21 cellular contexts compared by ENCODE assay signal in the genomic region with DNA sequence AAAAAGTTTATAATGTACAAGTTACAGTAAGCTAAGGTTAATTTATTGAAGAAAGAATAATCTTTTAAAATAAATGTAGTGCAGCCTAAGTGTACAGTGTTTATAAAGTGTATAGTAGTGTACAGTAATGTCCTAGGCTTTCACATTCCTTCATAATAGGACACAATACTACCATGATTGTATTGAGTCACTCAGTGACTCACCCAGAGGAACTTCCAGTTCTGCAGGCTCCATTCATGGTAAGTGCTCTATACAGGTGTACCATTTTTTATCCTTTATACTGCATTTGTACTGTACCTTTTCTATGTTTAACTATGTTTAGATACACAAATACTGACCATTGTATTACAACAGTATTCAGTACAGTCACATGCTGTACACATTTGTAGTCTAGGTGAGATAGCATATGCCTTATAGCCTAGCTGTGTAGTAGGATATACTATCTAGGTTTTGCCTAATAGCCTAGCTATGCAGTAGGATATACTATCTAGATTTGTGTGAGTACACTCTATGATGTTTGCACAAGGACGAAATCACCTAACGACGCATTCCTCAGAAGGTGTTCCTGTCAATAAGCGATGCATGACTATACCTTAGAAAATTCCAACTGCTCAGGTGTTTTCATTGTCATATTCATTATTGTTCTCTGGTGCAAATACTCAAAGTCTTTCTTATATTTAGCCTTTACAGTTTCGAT. TPM values are rescaled to one million over a fixed set of nuclear protein-coding genes. Genes with fewer than 3 reads are reported as not detected.
DNase-seq lines count a peak whose midpoint lies in the region; ATAC-seq and TF ChIP-seq lines count a peak whose summit lies in the region.
"Had no signal": no experiment of that assay in that cellular context is flagged by ENCODE, and none has a peak within 500 bp of the region (broad histone marks: within the 10 kb centered on the region; RNA-seq: fewer than 3 reads in every experiment).

No MANE protein-coding gene starts in this region.

- 0 out of 2 replicates have a peak, but pooled peaks have one; percentile 46 for ATAC-seq in IMR-90 (ENCODE audit: low read depth)
- ATAC-seq in left lung, result peak; percentile 86
- no peak for ATAC-seq in omental fat pad (ENCODE audit: low FRiP score)
- no peak for ATAC-seq in T-helper 17 cell
- ATAC-seq: right lobe of liver had no signal

- H2AK5ac ChIP-seq in IMR-90 (ENCODE audit: low read depth, low read length), result no peak overlapping the region

- no peak overlapping the region for H3K27ac Mint-ChIP-seq in activated T-helper 2 cell treated with anti-CD3 and anti-CD28 coated beads, Interferon-gamma antibody, Interleukin-2, Interleukin-4, amounts not matched to agents 10 μg/mL and 5 μg/mL and 100 μg/mL, durations not matched to agents 14 hours and 24 hours and 36 hours
- no peak overlapping the region for H3K27ac Mint-ChIP-seq in T-helper 17 cell
- H3K27ac Mint-ChIP-seq: activated CD4-positive, alpha-beta T cell treated with anti-CD3 and anti-CD28 coated beads, Interleukin-2, amount 10 ng/mL, durations not matched to agents 24 days and 14 days; activated naive CD8-positive, alpha-beta T cell treated with anti-CD3 and anti-CD28 coated beads, Interleukin-2, amount 10 ng/mL, durations not matched to agents 7 days and 5 days; endodermal cell had no signal

- H4K8ac ChIP-seq in IMR-90 (ENCODE audit: low read depth in 2 of 2, low read length in 2 of 2), result no peak overlapping the region

- dilution Hi-C loops in IMR-90 (cut with HindIII; ENCODE audit: low sequenced_read_pairs, unreplicated experiment), result no loop called here

- CTCF ChIA-PET in IMR-90 (lab: Yijun Ruan, JAX), result interaction anchor here (1.2 kb wide), 1 partner anchor 21 kb away, joined by 3 read pairs; no protein-coding TSS in a partner anchor

- in situ Hi-C loops in IMR-90 (cut with MboI; ENCODE audit: low sequenced_read_pairs), result no loop called here

- no peaks in the 10 kb centered on the region for H3K36me3 Mint-ChIP-seq in activated T-helper 2 cell treated with anti-CD3 and anti-CD28 coated beads, Interferon-gamma antibody, Interleukin-2, Interleukin-4, amounts not matched to agents 10 μg/mL and 5 μg/mL and 100 μg/mL, durations not matched to agents 14 hours and 24 hours and 36 hours (ENCODE audit: low read depth)
- H3K36me3 Mint-ChIP-seq in T-helper 17 cell (ENCODE audit: low read depth), result no peaks in the 10 kb centered on the region
- H3K36me3 Mint-ChIP-seq: activated naive CD8-positive, alpha-beta T cell treated with anti-CD3 and anti-CD28 coated beads, Interleukin-2, amount 10 ng/mL, durations not matched to agents 7 days and 5 days had no signal

- no peak overlapping the region for H2BK15ac ChIP-seq in IMR-90 (ENCODE audit: low read depth, low read length)

- no peak overlapping the region for H3K23ac ChIP-seq in IMR-90 (ENCODE audit: low read depth, low read length)

- no peak overlapping the region for H3K56ac ChIP-seq in IMR-90 (ENCODE audit: extremely low read depth, insufficient read depth, low read length)

- no TSS peak for BruUV-seq in IMR-90 (replicated peaks; lab: Mats Ljungman, UMichigan)

- no peak overlapping the region for H2AFZ ChIP-seq in IMR-90 (replicated peaks; ENCODE audit: low read length, poor library complexity)

- no peaks in the 10 kb centered on the region for H3K9me3 ChIP-seq in IMR-90 (ENCODE audit: control insufficient read depth, insufficient read depth, low read length)
- H3K9me3 ChIP-seq in left lung, result no peaks in the 10 kb centered on the region
- H3K9me3 ChIP-seq in T-helper 17 cell (ENCODE audit: control insufficient read depth, low read length, poor library complexity, severe bottlenecking), result no peaks in the 10 kb centered on the region
- H3K9me3 ChIP-seq: right lobe of liver had no signal

- no peaks in the 10 kb centered on the region for H4K20me1 ChIP-seq in IMR-90 (ENCODE audit: insufficient read depth, low read length)

- H3K27ac ChIP-seq in IMR-90 (ENCODE audit: insufficient read depth, low read length) (no peak overlapping the region), left lung (no peak overlapping the region)
- H3K27ac ChIP-seq: right lobe of liver had no signal

- no peak overlapping the region for H3K18ac ChIP-seq in IMR-90 (ENCODE audit: low read depth, low read length)

- no peak overlapping the region for H3K4me3 Mint-ChIP-seq in activated T-helper 2 cell treated with anti-CD3 and anti-CD28 coated beads, Interferon-gamma antibody, Interleukin-2, Interleukin-4, amounts not matched to agents 10 μg/mL and 5 μg/mL and 100 μg/mL, durations not matched to agents 14 hours and 24 hours and 36 hours (ENCODE audit: low read depth)
- H3K4me3 Mint-ChIP-seq in T-helper 17 cell, result no peak overlapping the region
- H3K4me3 Mint-ChIP-seq: activated CD4-positive, alpha-beta T cell treated with anti-CD3 and anti-CD28 coated beads, Interleukin-2, amount 10 ng/mL, durations not matched to agents 24 days and 14 days; activated naive CD8-positive, alpha-beta T cell treated with anti-CD3 and anti-CD28 coated beads, Interleukin-2, amount 10 ng/mL, durations not matched to agents 7 days and 5 days; endodermal cell had no signal

- H3K27me3 ChIP-seq in IMR-90 (ENCODE audit: control insufficient read depth, insufficient read depth, low read length) (peaks cover 6% of the 10 kb centered on the region), left lung (peaks cover 0 to 3% of the 10 kb centered on the region in 2 donors)

- no peak overlapping the region for H2BK120ac ChIP-seq in IMR-90 (ENCODE audit: low read depth, low read length)

- H3K4ac ChIP-seq in IMR-90 (ENCODE audit: low read depth, low read length), result no peak overlapping the region

- H3K4me1 ChIP-seq in IMR-90 (ENCODE audit: control insufficient read depth, insufficient read depth, low read length) (no peaks in the 10 kb centered on the region), left lung (no peaks in the 10 kb centered on the region)
- H3K4me1 ChIP-seq: right lobe of liver had no signal

- no peak overlapping the region for H2BK5ac ChIP-seq in IMR-90 (ENCODE audit: low read depth, low read length, poor library complexity, severe bottlenecking)

- POLR2A ChIA-PET in IMR-90 (lab: Charles Lee; ENCODE audit: unreplicated experiment), result no interaction called here

- no peak overlapping the region for H4K91ac ChIP-seq in IMR-90 (ENCODE audit: insufficient read depth, low read depth, low read length)

- H3K27me3 Mint-ChIP-seq in activated T-helper 2 cell treated with anti-CD3 and anti-CD28 coated beads, Interferon-gamma antibody, Interleukin-2, Interleukin-4, amounts not matched to agents 10 μg/mL and 5 μg/mL and 100 μg/mL, durations not matched to agents 14 hours and 24 hours and 36 hours (ENCODE audit: low read depth), result peaks cover 49% of the 10 kb centered on the region
- no peaks in the 10 kb centered on the region for H3K27me3 Mint-ChIP-seq in T-helper 17 cell

- no peak overlapping the region for H4K5ac ChIP-seq in IMR-90 (ENCODE audit: low read depth, low read length)

- H3K9me3 Mint-ChIP-seq in activated T-helper 2 cell treated with anti-CD3 and anti-CD28 coated beads, Interferon-gamma antibody, Interleukin-2, Interleukin-4, amounts not matched to agents 10 μg/mL and 5 μg/mL and 100 μg/mL, durations not matched to agents 14 hours and 24 hours and 36 hours, result no peaks in the 10 kb centered on the region
- H3K9me3 Mint-ChIP-seq: activated CD4-positive, alpha-beta T cell treated with anti-CD3 and anti-CD28 coated beads, Interleukin-2, amount 10 ng/mL, durations not matched to agents 24 days and 14 days; activated naive CD8-positive, alpha-beta T cell treated with anti-CD3 and anti-CD28 coated beads, Interleukin-2, amount 10 ng/mL, durations not matched to agents 7 days and 5 days had no signal

- no peak overlapping the region for H3K4me3 ChIP-seq in IMR-90 (ENCODE audit: insufficient read depth, low read depth, low read length)
- no peak overlapping the region for H3K4me3 ChIP-seq in left lung
- H3K4me3 ChIP-seq: right lobe of liver had no signal

- peak; percentile 35 for DNase-seq in EH (ENCODE audit: low read depth)
- DNase-seq in IMR-90, result peak; percentile 29
- peak; percentile 16 for DNase-seq in amniotic epithelial cell (ENCODE audit: low read depth)
- DNase-seq in left lung, result no peak
- DNase-seq in omental fat pad (ENCODE audit: low spot score), result no peak
- DNase-seq in NCI-H82 (lab: John Stamatoyannopoulos, UW), result no peak
- DNase-seq in activated T-helper 2 cell treated with anti-CD3 and anti-CD28 coated beads, Interferon-gamma antibody, Interleukin-2, Interleukin-4, amounts not matched to agents 10 μg/mL and 5 μg/mL and 100 μg/mL, durations not matched to agents 14 hours and 24 hours and 36 hours (ENCODE audit: low spot score), result no peak
- DNase-seq in T-helper 17 cell, result no peak
- DNase-seq: activated CD4-positive, alpha-beta T cell treated with anti-CD3 and anti-CD28 coated beads, Interleukin-2, amount 10 ng/mL, durations not matched to agents 24 days and 14 days; activated naive CD8-positive, alpha-beta T cell treated with anti-CD3 and anti-CD28 coated beads, Interleukin-2, amount 10 ng/mL, durations not matched to agents 7 days and 5 days; activated T-cell treated with anti-CD3 and anti-CD28 coated beads for 4 hours; central memory CD4-positive, alpha-beta T cell; endodermal cell; foreskin melanocyte; MM.1S; NCI-H2107; NCI-H774; right lobe of liver; stimulated activated CD4-positive, alpha-beta T cell treated with anti-CD3 and anti-CD28 coated beads, Interleukin-4, amount 100 ng/mL, for 24 hours; T1000 had no signal

- TF ChIP-seq CTCF in IMR-90 (conservative IDR thresholded peaks at IDR 0.05; ENCODE audit: low read depth, low read length), result no peak
- TF ChIP-seq CTCF in left lung (IDR thresholded peaks at IDR 0.05), result no peak
- no peak for TF ChIP-seq CTCF in omental fat pad (IDR thresholded peaks at IDR 0.05)

- H3K4me2 ChIP-seq in IMR-90 (ENCODE audit: low read depth, low read length), result no peak overlapping the region

- no peak overlapping the region for H2BK20ac ChIP-seq in IMR-90 (ENCODE audit: low read depth, low read length)

- H3K4me1 Mint-ChIP-seq in activated T-helper 2 cell treated with anti-CD3 and anti-CD28 coated beads, Interferon-gamma antibody, Interleukin-2, Interleukin-4, amounts not matched to agents 10 μg/mL and 5 μg/mL and 100 μg/mL, durations not matched to agents 14 hours and 24 hours and 36 hours (ENCODE audit: low read depth), result no peaks in the 10 kb centered on the region
- no peaks in the 10 kb centered on the region for H3K4me1 Mint-ChIP-seq in T-helper 17 cell
- H3K4me1 Mint-ChIP-seq: activated CD4-positive, alpha-beta T cell treated with anti-CD3 and anti-CD28 coated beads, Interleukin-2, amount 10 ng/mL, durations not matched to agents 24 days and 14 days; endodermal cell had no signal

- no peak for TF ChIP-seq POLR2A in IMR-90 (IDR thresholded peaks at IDR 0.05; ENCODE audit: low read depth, low read length)

- no peak overlapping the region for H3K9ac ChIP-seq in IMR-90 (ENCODE audit: low read depth, low read length)

- H3K79me1 ChIP-seq in IMR-90 (ENCODE audit: low read depth in 1 of 2, low read length in 2 of 2), result no peaks in the 10 kb centered on the region

- intact Hi-C loops in IMR-90 (cut with micrococcal nuclease), result loop anchor here (10.0 kb wide), 1 partner anchor 158 kb away; no protein-coding TSS in a partner anchor
- intact Hi-C loops in left lung (cut with DNase I), result no loop called here
- intact Hi-C loops in activated T-helper 2 cell treated with anti-CD3 and anti-CD28 coated beads, Interferon-gamma antibody, Interleukin-2, Interleukin-4, amounts not matched to agents 10 μg/mL and 5 μg/mL and 100 μg/mL, durations not matched to agents 14 hours and 24 hours and 36 hours (cut with micrococcal nuclease), result no loop called here

- H3K36me3 ChIP-seq in IMR-90 (ENCODE audit: control insufficient read depth, insufficient read depth, low read length) (no peaks in the 10 kb centered on the region), left lung (no peaks in the 10 kb centered on the region)
- H3K36me3 ChIP-seq: right lobe of liver had no signal

- no peak overlapping the region for H3K14ac ChIP-seq in IMR-90 (replicated peaks; ENCODE audit: low read depth, low read length)

- no peaks in the 10 kb centered on the region for H3K9me1 ChIP-seq in IMR-90 (ENCODE audit: insufficient read depth, low read length)

- WGBS in IMR-90 (ENCODE audit: extremely low coverage in 2 of 2, insufficient read length in 1 of 2), 2 experiments, result no CpG with 5 or more reads among the region's 5 CpGs

- no peak overlapping the region for H2AK9ac ChIP-seq in IMR-90 (replicated peaks; ENCODE audit: low read depth, low read length, poor library complexity)

- no peak for TF ChIP-seq RAD21 in IMR-90 (IDR thresholded peaks at IDR 0.05; ENCODE audit: low read length)

RNA-seq across cellular contexts. Expression of gene TMEM255A, which starts 5.5 kb away (rescaled TPM):
- total RNA-seq in IMR-90 (2012; rRNA removed) (not detected in 2 replicates), left lung (1 to 10 TPM; 1.0 to 1.8 TPM), omental fat pad (10 to 100 TPM in 1 of 4 donors, 1 to 10 TPM in 3; 1.1 to 12.0 (median 4.8) TPM), T-helper 17 cell (under 1 TPM in 1 of 2 donors, not detected in 1; 0.30 TPM)
- 0.03 TPM in 1 of 2 replicates, not detected in the other for polyA plus RNA-seq in IMR-90 (2012; rRNA removed)
- polyA plus RNA-seq in IMR-90 (2012; cell fraction: cytosol; rRNA removed), result 0.02 TPM in 1 of 2 replicates, not detected in the other
- polyA plus RNA-seq in IMR-90 (2012; cell fraction: nucleus; rRNA removed; ENCODE audit: low replicate concordance), result 0.02 TPM in 1 of 2 replicates, not detected in the other
- not detected in 2 replicates for total RNA-seq in activated T-helper 2 cell treated with anti-CD3 and anti-CD28 coated beads, Interferon-gamma antibody, Interleukin-2, Interleukin-4, amounts not matched to agents 10 μg/mL and 5 μg/mL and 100 μg/mL, durations not matched to agents 14 hours and 24 hours and 36 hours
- total RNA-seq: activated CD4-positive, alpha-beta T cell treated with anti-CD3 and anti-CD28 coated beads, Interleukin-2, amount 10 ng/mL, durations not matched to agents 24 days and 14 days had no signal

RNA-seq across cellular contexts. Expression of gene ATP1B4, which starts 45.2 kb away (rescaled TPM):
- not detected in 2 replicates for total RNA-seq in IMR-90 (2012; rRNA removed)
- polyA plus RNA-seq in IMR-90 (2012; rRNA removed), result not detected in 2 replicates
- polyA plus RNA-seq in IMR-90 (2012; cell fraction: cytosol; rRNA removed), result not detected in 2 replicates
- not detected in 2 replicates for polyA plus RNA-seq in IMR-90 (2012; cell fraction: nucleus; rRNA removed; ENCODE audit: low replicate concordance)
- total RNA-seq in left lung, result not detected
- total RNA-seq in omental fat pad, result not detected
- not detected in 2 replicates for total RNA-seq in activated T-helper 2 cell treated with anti-CD3 and anti-CD28 coated beads, Interferon-gamma antibody, Interleukin-2, Interleukin-4, amounts not matched to agents 10 μg/mL and 5 μg/mL and 100 μg/mL, durations not matched to agents 14 hours and 24 hours and 36 hours
- not detected for total RNA-seq in T-helper 17 cell
- total RNA-seq: activated CD4-positive, alpha-beta T cell treated with anti-CD3 and anti-CD28 coated beads, Interleukin-2, amount 10 ng/mL, durations not matched to agents 24 days and 14 days; activated naive CD8-positive, alpha-beta T cell treated with anti-CD3 and anti-CD28 coated beads, Interleukin-2, amount 10 ng/mL, durations not matched to agents 7 days and 5 days; endodermal cell; right lobe of liver had no signal
- polyA plus RNA-seq: BJ had no signal

Comparison
In these comparisons a context has a peak if more than half of its experiments do, and no peak if none do; other contexts are left out.
1. DNase-seq: peak in EH (single experiment), IMR-90 (single experiment) and amniotic epithelial cell (single experiment); none in left lung (0 of 2), omental fat pad (single experiment), NCI-H82 (single experiment), activated T-helper 2 cell treated with anti-CD3 and anti-CD28 coated beads, Interferon-gamma antibody, Interleukin-2, Interleukin-4, amounts not matched to agents 10 μg/mL and 5 μg/mL and 100 μg/mL, durations not matched to agents 14 hours and 24 hours and 36 hours (single experiment) and T-helper 17 cell (0 of 3).
2. ATAC-seq: peak in IMR-90 (single experiment) and left lung (single experiment); none in omental fat pad (single experiment) and T-helper 17 cell (single experiment).